Comparison of ENCODE assay signal across 8 cellular contexts in the genomic region with DNA sequence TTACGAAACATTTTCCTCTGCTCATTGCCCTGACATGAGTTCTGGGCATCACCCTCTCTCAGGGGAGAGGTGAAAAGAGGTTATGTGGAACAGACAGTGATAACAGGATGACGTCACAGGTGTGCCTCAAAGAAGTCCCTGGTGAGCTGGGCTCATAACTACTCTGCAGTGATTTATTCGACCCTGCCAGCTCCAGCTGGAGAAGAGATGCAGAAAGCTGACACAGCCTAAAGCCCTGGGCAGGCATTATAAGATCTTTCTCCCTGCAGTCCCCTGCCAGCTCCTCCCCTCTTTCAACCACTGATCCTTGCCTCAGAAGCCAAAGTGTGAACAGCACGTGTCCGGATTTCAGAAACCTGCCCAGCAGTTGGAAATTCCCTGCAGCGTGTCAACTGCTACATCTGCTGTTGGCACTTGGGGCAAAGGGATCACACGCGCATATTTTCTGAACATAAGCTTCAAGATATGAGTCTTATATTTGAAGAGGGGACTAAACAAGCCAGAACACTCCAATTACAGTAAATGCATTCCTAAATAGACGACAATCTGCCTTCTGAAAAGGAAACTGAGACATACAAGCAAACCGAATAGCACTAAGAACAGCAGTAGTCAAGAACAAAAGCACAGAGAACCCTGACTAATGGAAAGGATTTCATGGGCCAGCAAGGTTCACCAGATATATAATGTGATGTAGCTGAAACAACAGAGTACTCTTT.
A peak's percentile ranks its signal among the peaks of the same experiment; 100 is the strongest.
DNase-seq lines count a peak whose midpoint lies in the region; ATAC-seq, FAIRE-seq and TF ChIP-seq lines count a peak whose summit lies in the region.

No MANE protein-coding gene starts in this region.

- BruUV-seq in Panc1 (replicated peaks; lab: Mats Ljungman, UMichigan) (TSS peak; percentile 50), K562 (replicated peaks; lab: Mats Ljungman, UMichigan) (no TSS peak)

- ATAC-seq in Panc1 (no peak), K562 (no peak), HG02588 (IDR thresholded peaks at IDR 0.05; ENCODE audit: unreplicated experiment) (no peak)

- H3K27ac ChIP-seq in Panc1 (ENCODE audit: low read length) (no peak overlapping the region), K562 (ENCODE audit: extremely low read depth, low read depth, low read length) (no peak overlapping the region), mesenchymal stem cell (ENCODE audit: low read length, poor library complexity, severe bottlenecking) (peak overlapping the region; percentile 3)

- no peak overlapping the region for H4K91ac ChIP-seq in mesenchymal stem cell (ENCODE audit: low read length)

- H3K4me1 Mint-ChIP-seq in stimulated activated naive CD8-positive, alpha-beta T cell treated with anti-CD3 and anti-CD28 coated beads, Interleukin-15, Interleukin-2, amounts not matched to agents 100 ng/mL and 50 ng/mL, for 24 hours (ENCODE audit: low read depth): peaks cover 44% of the 10 kb centered on the region

- H3K23ac ChIP-seq in mesenchymal stem cell (ENCODE audit: low read length in 2 of 2): no peak overlapping the region

- H2BK5ac ChIP-seq in mesenchymal stem cell (ENCODE audit: low read depth, low read length, poor library complexity, severe bottlenecking): no peak overlapping the region

- no peak for FAIRE-seq in K562 (lab: Jason Lieb, UNC)

- no peaks in the 10 kb centered on the region for H3K9me3 ChIP-seq in Panc1 (ENCODE audit: control insufficient read depth, insufficient read depth, low read depth, low read length)
- no peaks in the 10 kb centered on the region for H3K9me3 ChIP-seq in K562 (replicated peaks; ENCODE audit: control insufficient read depth, insufficient read depth, low read depth, low read length)
- no peaks in the 10 kb centered on the region for H3K9me3 ChIP-seq in mesenchymal stem cell (ENCODE audit: control insufficient read depth, low read length)

- in situ Hi-C loops in Panc1 (cut with HindIII; ENCODE audit: low pct_unique_long_range_greater_than_20kb, low sequenced_read_pairs) (no loop called here), K562 (cut with MboI) (no loop called here)

- POLR2A ChIA-PET in Panc1 (lab: Charles Lee) (no interaction called here), K562 (lab: Yijun Ruan, JAX) (interaction anchor here (1.0 to 2.1 kb wide), 2 partner anchors 9 to 14 kb away, joined by 5 to 7 read pairs; no protein-coding TSS in a partner anchor)

- peak overlapping the region; percentile 23 for H4K8ac ChIP-seq in mesenchymal stem cell (ENCODE audit: low read length)

- peaks cover 23% of the 10 kb centered on the region for H3K79me1 ChIP-seq in mesenchymal stem cell (replicated peaks; ENCODE audit: low read length, poor library complexity, severe bottlenecking)

- H3K18ac ChIP-seq in mesenchymal stem cell (ENCODE audit: low read depth in 1 of 2, low read length in 2 of 2): no peak overlapping the region

- H3K27me3 Mint-ChIP-seq in stimulated activated naive CD8-positive, alpha-beta T cell treated with anti-CD3 and anti-CD28 coated beads, Interleukin-15, Interleukin-2, amounts not matched to agents 100 ng/mL and 50 ng/mL, for 24 hours: no peaks in the 10 kb centered on the region

- H3K14ac ChIP-seq in mesenchymal stem cell (ENCODE audit: low read length in 2 of 2): no peak overlapping the region

- H3K9me3 Mint-ChIP-seq in stimulated activated naive CD8-positive, alpha-beta T cell treated with anti-CD3 and anti-CD28 coated beads, Interleukin-15, Interleukin-2, amounts not matched to agents 100 ng/mL and 50 ng/mL, for 24 hours: no peaks in the 10 kb centered on the region

- no peaks in the 10 kb centered on the region for H3K79me2 ChIP-seq in K562 (ENCODE audit: control insufficient read depth, insufficient read depth, low read length)

- no peaks in the 10 kb centered on the region for H3K4me1 ChIP-seq in Panc1 (ENCODE audit: control insufficient read depth, insufficient read depth, low read length)
- 0 out of 5 replicates have a peak, but pooled peaks cover 0 to 3% of the 10 kb centered on the region in 2 experiments for H3K4me1 ChIP-seq in K562 (replicated peaks in 1 of 2; ENCODE audit: control insufficient read depth in 2 of 2, insufficient read depth in 2 of 2, low read length in 2 of 2)
- peaks cover 9% of the 10 kb centered on the region for H3K4me1 ChIP-seq in mesenchymal stem cell (ENCODE audit: control insufficient read depth, insufficient read depth, low read depth, low read length)

- H2BK120ac ChIP-seq in mesenchymal stem cell (ENCODE audit: low read depth, low read length): peak overlapping the region; percentile 45

- H2AFZ ChIP-seq in K562 (ENCODE audit: low read depth, low read length) (no peak overlapping the region), mesenchymal stem cell (ENCODE audit: low read depth, low read length) (no peak overlapping the region)

- H3K4me3 ChIP-seq in Panc1 (ENCODE audit: low read depth in 2 of 2, low read length in 2 of 2) (no peak overlapping the region), K562 (no peak overlapping the region), mesenchymal stem cell (ENCODE audit: insufficient read depth in 1 of 2, low read depth in 1 of 2, low read length in 2 of 2) (no peak overlapping the region)

- WGBS in K562 (ENCODE audit: insufficient coverage, low coverage, missing lambda C conversion rate): 72% methylated on average over 10 of the region's 10 CpGs
- 72% methylated on average over 9 of the region's 10 CpGs for WGBS in mesenchymal stem cell

- H3K4ac ChIP-seq in mesenchymal stem cell (ENCODE audit: low read depth in 1 of 2, low read length in 2 of 2): no peak overlapping the region

- intact Hi-C loops in Panc1 (cut with micrococcal nuclease; ENCODE audit: unreplicated experiment) (no loop called here), K562 (cut with micrococcal nuclease) (no loop called here)

- CTCF ChIA-PET in Panc1 (lab: Charles Lee) (no interaction called here), K562 (lab: Yijun Ruan, JAX; ENCODE audit: low intra/inter-chr PET ratio) (no interaction called here)

- H3K9ac ChIP-seq in K562 (ENCODE audit: insufficient read depth in 1 of 2, low read depth in 2 of 2, low read length in 2 of 2): no peak overlapping the region
- peak overlapping the region; percentile 83 for H3K9ac ChIP-seq in mesenchymal stem cell (ENCODE audit: low read length)

- DNase-seq in GM04503 (ENCODE audit: low read depth) (peak; percentile 58), Panc1 (ENCODE audit: low read depth, low spot score) (no peak), K562 (ENCODE audit: extremely low read depth in 1 of 4, low spot score in 3 of 4) (no peak), mesenchymal stem cell (peak; percentile 60), NCI-H446 treated with DMSO at 0.1 percent for 48 hours (lab: John Stamatoyannopoulos, UW) (no peak), UCSD-AML1 (lab: John Stamatoyannopoulos, UW; ENCODE audit: unreplicated experiment) (no peak)

- H2BK15ac ChIP-seq in mesenchymal stem cell (ENCODE audit: low read depth, poor library complexity, severe bottlenecking): no peak overlapping the region

- TF ChIP-seq POLR2A in K562 (conservative IDR thresholded peaks at IDR 0.05): no peak

- peaks cover 14% of the 10 kb centered on the region for H3K36me3 Mint-ChIP-seq in stimulated activated naive CD8-positive, alpha-beta T cell treated with anti-CD3 and anti-CD28 coated beads, Interleukin-15, Interleukin-2, amounts not matched to agents 100 ng/mL and 50 ng/mL, for 24 hours (ENCODE audit: low read depth)

- no peaks in the 10 kb centered on the region for H3K36me3 ChIP-seq in Panc1 (ENCODE audit: control insufficient read depth, insufficient read depth, low read length)
- peaks cover 5% of the 10 kb centered on the region; the same call in 1 of the 3 replicates for H3K36me3 ChIP-seq in K562 (ENCODE audit: control insufficient read depth, insufficient read depth, low read length)
- H3K36me3 ChIP-seq in mesenchymal stem cell (ENCODE audit: control insufficient read depth in 1 of 2, insufficient read depth in 2 of 2, low read depth in 1 of 2, low read length in 2 of 2): peaks cover 5 to 16% of the 10 kb centered on the region in 2 experiments

- H2AK5ac ChIP-seq in mesenchymal stem cell (ENCODE audit: low read length, severe bottlenecking): no peak overlapping the region

- no peak overlapping the region for H3K4me3 Mint-ChIP-seq in stimulated activated naive CD8-positive, alpha-beta T cell treated with anti-CD3 and anti-CD28 coated beads, Interleukin-15, Interleukin-2, amounts not matched to agents 100 ng/mL and 50 ng/mL, for 24 hours

- H2BK12ac ChIP-seq in mesenchymal stem cell (ENCODE audit: low read length in 2 of 2): no peak overlapping the region

- no peak for TF ChIP-seq EP300 in K562 (IDR thresholded peaks at IDR 0.05; ENCODE audit: low read length)

- TF ChIP-seq CTCF in Panc1 (IDR thresholded peaks at IDR 0.05): no peak
- TF ChIP-seq CTCF in K562 (IDR thresholded peaks at IDR 0.05 in 2 of 3, conservative IDR thresholded peaks at IDR 0.05 in 1 of 3; ENCODE audit: insufficient read depth in 2 of 3, low read depth in 1 of 3, low read length in 3 of 3): no peak

- no peak overlapping the region for H3K4me2 ChIP-seq in K562 (ENCODE audit: insufficient read depth, low read length)
- H3K4me2 ChIP-seq in mesenchymal stem cell (ENCODE audit: low read length, poor library complexity, severe bottlenecking): no peak overlapping the region

- H3K9me1 ChIP-seq in K562 (ENCODE audit: control insufficient read depth, insufficient read depth, low read length): no peaks in the 10 kb centered on the region

- H3K27me3 ChIP-seq in Panc1 (ENCODE audit: control insufficient read depth, insufficient read depth, low read length) (no peaks in the 10 kb centered on the region), K562 (ENCODE audit: control insufficient read depth in 2 of 2, insufficient read depth in 2 of 2, low read length in 2 of 2) (no peaks in the 10 kb centered on the region), mesenchymal stem cell (ENCODE audit: control insufficient read depth in 1 of 2, insufficient read depth in 1 of 2, low read length in 2 of 2) (no peaks in the 10 kb centered on the region)

- H3K27ac Mint-ChIP-seq in stimulated activated naive CD8-positive, alpha-beta T cell treated with anti-CD3 and anti-CD28 coated beads, Interleukin-15, Interleukin-2, amounts not matched to agents 100 ng/mL and 50 ng/mL, for 24 hours: peak overlapping the region; percentile 53

- no peaks in the 10 kb centered on the region for H4K20me1 ChIP-seq in K562 (replicated peaks; ENCODE audit: control insufficient read depth, insufficient read depth, low read length)

- TF ChIP-seq RAD21 in K562 (CRISPR knock-in tag; conservative IDR thresholded peaks at IDR 0.05 in 1 of 2, IDR thresholded peaks at IDR 0.05 in 1 of 2): no peak

TF ChIP-seq in K562, 482 proteins besides CTCF, POLR2A, EP300 and RAD21 (continues in another document):
- TF ChIP-seq, protein P1, sequence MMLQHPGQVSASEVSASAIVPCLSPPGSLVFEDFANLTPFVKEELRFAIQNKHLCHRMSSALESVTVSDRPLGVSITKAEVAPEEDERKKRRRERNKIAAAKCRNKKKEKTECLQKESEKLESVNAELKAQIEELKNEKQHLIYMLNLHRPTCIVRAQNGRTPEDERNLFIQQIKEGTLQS (IDR thresholded peaks at IDR 0.05): peak; percentile 48
- TF ChIP-seq, protein P1 (CRISPR knock-in tag; conservative IDR thresholded peaks at IDR 0.05): no peak
- peak; percentile 21; the same call in 1 of the 2 replicates for TF ChIP-seq ATF7 (IDR thresholded peaks at IDR 0.05)

Comparison
In these comparisons a context has a peak if more than half of its experiments do, and no peak if none do; other contexts are left out.
1. DNase-seq: peak in GM04503 (single experiment) and mesenchymal stem cell (single experiment); none in Panc1 (single experiment), K562 (0 of 4), NCI-H446 treated with DMSO at 0.1 percent for 48 hours (single experiment) and UCSD-AML1 (single experiment).